In genomic region chr4:152618971-152619370, GRCh38 we compare ENCODE assay signal across 24 cellular contexts.
"Had no signal": no experiment of that assay in that cellular context is flagged by ENCODE, and none has a peak within 500 bp of the region (broad histone marks: within the 10 kb centered on the region; RNA-seq: fewer than 3 reads in every experiment).

No MANE protein-coding gene starts in this region.

- ATAC-seq: heart right ventricle; sciatic nerve; stimulated activated effector memory CD8-positive, alpha-beta T cell treated with anti-CD3 and anti-CD28 coated beads, Interleukin-12 subunit alpha, Interleukin-12 subunit beta, amount 100 ng/mL, for 72 hours; T-helper 17 cell had no signal

- H3K36me3 ChIP-seq: ascending aorta, heart right ventricle, left ventricle myocardium inferior, thoracic aorta, upper lobe of left lung had no signal

- DNase-seq: activated CD4-positive, alpha-beta memory T cell treated with anti-CD3 and anti-CD28 coated beads for 36 hours; activated CD4-positive, alpha-beta T cell treated with anti-CD3 and anti-CD28 coated beads, Interleukin-2, amount 10 ng/mL, durations not matched to agents 24 days and 14 days; activated CD4-positive, CD25-positive, alpha-beta regulatory T cell treated with anti-CD3 and anti-CD28 coated beads, Interleukin-2, amount 50 U/mL, for 72 hours; activated CD8-positive, alpha-beta memory T cell treated with anti-CD3 and anti-CD28 coated beads, Interleukin-2, amount 50 U/mL, for 4 hours; activated effector memory CD4-positive, alpha-beta T cell treated with anti-CD3 and anti-CD28 coated beads, Interleukin-2, amount 50 U/mL, for 16 hours; activated naive CD4-positive, alpha-beta T cell treated with anti-CD3 and anti-CD28 coated beads, Interleukin-2, amount 10 ng/mL, durations not matched to agents 7 days and 5 days; activated naive CD8-positive, alpha-beta T cell treated with anti-CD3 and anti-CD28 coated beads, Interleukin-2, amount 10 ng/mL, durations not matched to agents 7 days and 5 days; activated T-cell treated with anti-CD3 and anti-CD28 coated beads, Interleukin-2, amount 50 U/mL, for 1 hour; dorsolateral prefrontal cortex; effector memory CD4-positive, alpha-beta T cell; foreskin melanocyte; heart right ventricle; left ventricle myocardium inferior; retina; stimulated activated CD4-positive, alpha-beta T cell treated with anti-CD3 and anti-CD28 coated beads, Interleukin-4, amount 100 ng/mL, for 24 hours; T-helper 17 cell; upper lobe of left lung had no signal

- H3K27ac ChIP-seq: ascending aorta, coronary artery, dorsolateral prefrontal cortex, heart right ventricle, left ventricle myocardium inferior, skin epidermis, thoracic aorta, upper lobe of left lung had no signal

- H3K4me1 ChIP-seq: ascending aorta, heart right ventricle, left ventricle myocardium inferior had no signal

- H3K9me3 ChIP-seq: ascending aorta, heart right ventricle, left ventricle myocardium inferior, thoracic aorta, upper lobe of left lung had no signal

- H3K4me3 ChIP-seq: ascending aorta, coronary artery, dorsolateral prefrontal cortex, heart right ventricle, left ventricle myocardium inferior, lung, skin epidermis, thoracic aorta, upper lobe of left lung had no signal

- H3K27me3 ChIP-seq: ascending aorta, upper lobe of left lung had no signal
